In the genomic region with DNA sequence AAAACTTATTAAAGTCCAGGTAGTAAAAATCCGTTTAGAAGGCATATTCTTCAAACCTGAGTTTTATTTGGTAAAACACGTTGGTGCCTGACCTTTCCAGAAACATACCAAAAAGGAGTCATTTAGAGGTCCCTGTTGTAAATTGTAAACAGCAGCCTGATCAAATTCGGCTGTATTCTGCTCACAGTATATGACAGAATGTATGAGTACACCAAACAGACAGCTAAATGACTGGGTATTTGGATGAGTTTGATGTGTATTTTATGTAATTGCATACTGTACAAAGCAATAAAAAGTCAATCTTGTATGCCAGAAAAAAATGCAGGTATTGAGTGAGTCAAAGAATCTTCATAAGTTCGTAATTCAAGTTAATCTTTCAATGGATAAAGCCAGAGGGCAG, we compare ENCODE assay signal across 29 cellular contexts.
"Had no signal": no experiment of that assay in that cellular context is flagged by ENCODE, and none has a peak within 500 bp of the region (broad histone marks: within the 10 kb centered on the region; RNA-seq: fewer than 3 reads in every experiment).

No MANE protein-coding gene starts in this region.

- H3K4me3 Mint-ChIP-seq: naive thymus-derived CD4-positive, alpha-beta T cell; natural killer cell treated with Interleukin-12 subunit alpha and Interleukin-12 subunit beta and Interleukin-15 and Interleukin-18, amount 100 ng/mL, for 72 hours; neural progenitor cell; stimulated activated memory B cell treated with anti-CD40 and anti-IgM and Interleukin-4, amounts not matched to agents 10 μg/mL and 1 μg/mL and 100 μg/mL, for 72 hours; stimulated activated naive CD8-positive, alpha-beta T cell treated with anti-CD3 and anti-CD28 coated beads, Interleukin-15, amount 100 ng/mL, for 72 hours; type B pancreatic cell had no signal

- H3K36me3 Mint-ChIP-seq: naive thymus-derived CD4-positive, alpha-beta T cell; natural killer cell treated with Interleukin-12 subunit alpha and Interleukin-12 subunit beta and Interleukin-15 and Interleukin-18, amount 100 ng/mL, for 72 hours; neural progenitor cell; stimulated activated memory B cell treated with anti-CD40 and anti-IgM and Interleukin-4, amounts not matched to agents 10 μg/mL and 1 μg/mL and 100 μg/mL, for 72 hours; type B pancreatic cell had no signal

- H2AFZ ChIP-seq: neural progenitor cell, parathyroid adenoma had no signal

- H3K27me3 ChIP-seq: neural progenitor cell, ovary, right lobe of liver, sigmoid colon, suprapubic skin, testis, tibial artery, transverse colon, upper lobe of right lung, uterus had no signal

- H3K27me3 Mint-ChIP-seq: naive thymus-derived CD4-positive, alpha-beta T cell; natural killer cell treated with Interleukin-12 subunit alpha and Interleukin-12 subunit beta and Interleukin-15 and Interleukin-18, amount 100 ng/mL, for 72 hours; progenitor cell of endocrine pancreas; stimulated activated memory B cell treated with anti-CD40 and anti-IgM and Interleukin-4, amounts not matched to agents 10 μg/mL and 1 μg/mL and 100 μg/mL, for 72 hours; stimulated activated naive CD8-positive, alpha-beta T cell treated with anti-CD3 and anti-CD28 coated beads, Interleukin-15, amount 100 ng/mL, for 72 hours; type B pancreatic cell had no signal

- H3K4me1 ChIP-seq: neural progenitor cell, parathyroid adenoma, right lobe of liver, suprapubic skin, testis, transverse colon, upper lobe of right lung, uterus had no signal

- H3K4me3 ChIP-seq: neural progenitor cell, ovary, psoas muscle, right lobe of liver, sigmoid colon, suprapubic skin, testis, tibial artery, transverse colon, upper lobe of right lung, uterus had no signal

- H3K9me3 Mint-ChIP-seq: naive thymus-derived CD4-positive, alpha-beta T cell; neural progenitor cell; stimulated activated naive CD8-positive, alpha-beta T cell treated with anti-CD3 and anti-CD28 coated beads, Interleukin-15, amount 100 ng/mL, for 72 hours; type B pancreatic cell had no signal

- ATAC-seq: naive thymus-derived CD4-positive, alpha-beta T cell; natural killer cell treated with Interleukin-12 subunit alpha and Interleukin-12 subunit beta and Interleukin-15 and Interleukin-18, amount 100 ng/mL, for 72 hours; psoas muscle; right cardiac atrium; right lobe of liver; stimulated activated memory B cell treated with anti-CD40 and anti-IgM and Interleukin-4, amounts not matched to agents 10 μg/mL and 1 μg/mL and 100 μg/mL, for 72 hours; stimulated activated naive CD8-positive, alpha-beta T cell treated with anti-CD3 and anti-CD28 coated beads, Interleukin-15, amount 100 ng/mL, for 72 hours; stimulated activated naive CD8-positive, alpha-beta T cell treated with anti-CD3 and anti-CD28 coated beads, Interleukin-15, Interleukin-2, amounts not matched to agents 100 U/mL and 50 U/mL, for 24 hours; upper lobe of right lung had no signal

- H3K27ac ChIP-seq: neural progenitor cell, ovary, parathyroid adenoma, psoas muscle, right lobe of liver, sigmoid colon, suprapubic skin, testis, tibial artery, transverse colon, upper lobe of right lung, uterus had no signal

- H3K9ac ChIP-seq: neural progenitor cell, parathyroid adenoma had no signal

- H3K9me3 ChIP-seq: ovary, psoas muscle, right lobe of liver, sigmoid colon, suprapubic skin, testis, tibial artery, transverse colon, upper lobe of right lung, uterus had no signal

- H3K4me2 ChIP-seq: neural progenitor cell had no signal

- DNase-seq: naive thymus-derived CD4-positive, alpha-beta T cell; occipital lobe; ovary; posterior cingulate gyrus; psoas muscle; right cardiac atrium; right lobe of liver; sigmoid colon; small intestine; stimulated activated CD4-positive, alpha-beta T cell treated with anti-CD3 and anti-CD28 coated beads, Interleukin-1b, Interleukin-23, amount 100 ng/mL, for 48 hours; stimulated activated CD4-positive, alpha-beta T cell treated with anti-CD3 and anti-CD28 coated beads, Interleukin-4, amount 100 ng/mL, for 1 hour; stimulated activated CD4-positive, alpha-beta T cell treated with anti-CD3 and anti-CD28 coated beads, Interleukin-4, amount 100 ng/mL, for 4 hours; stimulated activated CD8-positive, alpha-beta memory T cell treated with anti-CD3 and anti-CD28 coated beads, Interleukin-4, amount 100 ng/mL, for 48 hours; stimulated activated naive CD4-positive, alpha-beta T cell; stimulated activated naive CD8-positive, alpha-beta T cell treated with anti-CD3 and anti-CD28 coated beads, Interleukin-15, amount 100 ng/mL, for 72 hours; stimulated activated naive CD8-positive, alpha-beta T cell treated with anti-CD3 and anti-CD28 coated beads, Interleukin-15, Interleukin-2, amounts not matched to agents 100 U/mL and 50 U/mL, for 24 hours; substantia nigra; testis; tibial artery; transverse colon; upper lobe of right lung; uterus had no signal

- H3K79me2 ChIP-seq: parathyroid adenoma had no signal

- H3K27ac Mint-ChIP-seq: naive thymus-derived CD4-positive, alpha-beta T cell; natural killer cell treated with Interleukin-12 subunit alpha and Interleukin-12 subunit beta and Interleukin-15 and Interleukin-18, amount 100 ng/mL, for 72 hours; neural progenitor cell; progenitor cell of endocrine pancreas; stimulated activated memory B cell treated with anti-CD40 and anti-IgM and Interleukin-4, amounts not matched to agents 10 μg/mL and 1 μg/mL and 100 μg/mL, for 72 hours; stimulated activated naive CD8-positive, alpha-beta T cell treated with anti-CD3 and anti-CD28 coated beads, Interleukin-15, amount 100 ng/mL, for 72 hours; type B pancreatic cell had no signal

- H3K36me3 ChIP-seq: neural progenitor cell, ovary, right lobe of liver, sigmoid colon, suprapubic skin, tibial artery, transverse colon, upper lobe of right lung, uterus had no signal

- H3K4me1 Mint-ChIP-seq: naive thymus-derived CD4-positive, alpha-beta T cell; neural progenitor cell; stimulated activated memory B cell treated with anti-CD40 and anti-IgM and Interleukin-4, amounts not matched to agents 10 μg/mL and 1 μg/mL and 100 μg/mL, for 72 hours; stimulated activated naive CD8-positive, alpha-beta T cell treated with anti-CD3 and anti-CD28 coated beads, Interleukin-15, amount 100 ng/mL, for 72 hours had no signal
